ENCODE assay signal across 13 cellular contexts in the genomic region with DNA sequence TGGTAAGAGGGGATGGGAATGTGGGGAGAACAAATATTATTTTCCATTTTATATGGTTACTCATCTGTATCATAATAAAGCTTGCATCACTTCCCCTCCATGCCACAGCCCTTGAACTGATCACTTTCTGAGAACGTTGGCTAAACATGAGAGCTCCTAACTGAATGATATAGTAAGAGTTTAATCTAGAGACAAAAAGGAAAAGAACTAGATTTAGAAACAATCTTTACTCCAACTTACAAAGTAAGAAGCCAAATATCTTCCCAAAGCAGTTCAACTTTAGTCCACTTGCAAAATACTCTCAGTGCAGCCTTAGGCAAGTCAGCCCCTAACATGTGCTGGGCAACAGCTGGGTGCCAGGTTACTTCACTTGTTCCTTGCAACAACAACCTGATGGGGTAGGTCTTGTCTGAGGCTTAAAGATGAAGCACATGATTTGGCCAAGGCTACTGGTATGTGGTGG. TPM values are rescaled to one million over a fixed set of nuclear protein-coding genes. Genes with fewer than 3 reads are reported as not detected.
DNase-seq lines count a peak whose midpoint lies in the region; ATAC-seq, FAIRE-seq and TF ChIP-seq lines count a peak whose summit lies in the region.
"Had no signal": no experiment of that assay in that cellular context is flagged by ENCODE, and none has a peak within 500 bp of the region (broad histone marks: within the 10 kb centered on the region; RNA-seq: fewer than 3 reads in every experiment).

No MANE protein-coding gene starts in this region.

- no peak for DNase-seq in activated T-cell treated with anti-CD3 and anti-CD28 coated beads, Interleukin-2, amount 50 U/mL, for 24 hours
- no peak for DNase-seq in activated T-cell treated with anti-CD3 and anti-CD28 coated beads, Interleukin-2, amount 50 U/mL, for 1 hour
- DNase-seq in astrocyte (ENCODE audit: low read depth) (no peak), left ventricle myocardium superior (no peak), tibial artery (peak; percentile 74 to 83), endothelial cell (ENCODE audit: low spot score) (no peak), NCI-H2107 (lab: John Stamatoyannopoulos, UW) (no peak), nucleus accumbens (lab: John Stamatoyannopoulos, UW) (no peak)
- DNase-seq: ACHN; H7; stimulated activated CD4-positive, alpha-beta T cell treated with anti-CD3 and anti-CD28 coated beads, Interleukin-2, amount 100 ng/mL, for 24 hours; T-helper 1 cell had no signal

- H3K36me3 ChIP-seq in astrocyte (ENCODE audit: insufficient read depth, low read length) (no peaks in the 10 kb centered on the region), tibial artery (no peaks in the 10 kb centered on the region)

- no peaks in the 10 kb centered on the region for H3K27me3 ChIP-seq in astrocyte (ENCODE audit: insufficient read depth, low read length)
- H3K27me3 ChIP-seq in tibial artery: no peaks in the 10 kb centered on the region

- H2AFZ ChIP-seq in astrocyte (ENCODE audit: low read depth, low read length): no peak overlapping the region

- ATAC-seq in left ventricle myocardium superior: peak; percentile 9

- no peak for FAIRE-seq in astrocyte (lab: Jason Lieb, UNC)

- H3K4me3 Mint-ChIP-seq in activated T-cell treated with anti-CD3 and anti-CD28 coated beads, Interleukin-2, amount 50 U/mL, for 24 hours: no peak overlapping the region
- H3K4me3 Mint-ChIP-seq in astrocyte (ENCODE audit: unreplicated experiment) (no peak overlapping the region), endothelial cell (ENCODE audit: unreplicated experiment) (no peak overlapping the region)
- H3K4me3 Mint-ChIP-seq: nephron had no signal

- H3K36me3 Mint-ChIP-seq in activated T-cell treated with anti-CD3 and anti-CD28 coated beads, Interleukin-2, amount 50 U/mL, for 24 hours (ENCODE audit: low read depth): peaks cover 29% of the 10 kb centered on the region
- H3K36me3 Mint-ChIP-seq in astrocyte (ENCODE audit: low read depth, unreplicated experiment): peaks cover 8% of the 10 kb centered on the region
- H3K36me3 Mint-ChIP-seq in endothelial cell (ENCODE audit: low read depth, unreplicated experiment): peaks cover 8% of the 10 kb centered on the region

- H3K4me2 ChIP-seq in astrocyte (ENCODE audit: low read length): peak overlapping the region; percentile 23

- no peak overlapping the region for H3K9ac ChIP-seq in astrocyte (ENCODE audit: low read length)

- peaks cover 10% of the 10 kb centered on the region for H3K4me1 ChIP-seq in astrocyte (ENCODE audit: insufficient read depth, low read length)
- H3K4me1 ChIP-seq in tibial artery: peaks cover 0 to 100% (median 69%) of the 10 kb centered on the region in 4 donors

- H3K9me3 ChIP-seq in astrocyte (ENCODE audit: insufficient read depth, low read depth, low read length): no peaks in the 10 kb centered on the region
- H3K9me3 ChIP-seq in tibial artery: no peaks in the 10 kb centered on the region

- H3K4me3 ChIP-seq in astrocyte (ENCODE audit: insufficient read depth, low read depth, low read length) (no peak overlapping the region), tibial artery (no peak overlapping the region)

- H3K9me3 Mint-ChIP-seq in activated T-cell treated with anti-CD3 and anti-CD28 coated beads, Interleukin-2, amount 50 U/mL, for 24 hours: peaks cover 7% of the 10 kb centered on the region
- H3K9me3 Mint-ChIP-seq in astrocyte (ENCODE audit: unreplicated experiment) (peaks cover 2% of the 10 kb centered on the region), endothelial cell (ENCODE audit: unreplicated experiment) (no peaks in the 10 kb centered on the region)

- intact Hi-C loops in left ventricle myocardium superior (cut with micrococcal nuclease) (no loop called here), tibial artery (cut with DNase I; ENCODE audit: low total_unique reads) (no loop called here)

- H3K79me2 ChIP-seq in astrocyte (ENCODE audit: insufficient read depth, low read length): peaks cover 97% of the 10 kb centered on the region

- peaks cover 55% of the 10 kb centered on the region for H3K4me1 Mint-ChIP-seq in activated T-cell treated with anti-CD3 and anti-CD28 coated beads, Interleukin-2, amount 50 U/mL, for 24 hours (ENCODE audit: low read depth)
- H3K4me1 Mint-ChIP-seq in astrocyte (ENCODE audit: low read depth, unreplicated experiment) (peaks cover 41% of the 10 kb centered on the region), endothelial cell (ENCODE audit: unreplicated experiment) (peaks cover 9% of the 10 kb centered on the region)

- H3K27ac Mint-ChIP-seq in activated T-cell treated with anti-CD3 and anti-CD28 coated beads, Interleukin-2, amount 50 U/mL, for 24 hours: peak overlapping the region; percentile 41
- H3K27ac Mint-ChIP-seq in astrocyte (ENCODE audit: unreplicated experiment) (peak overlapping the region; percentile 78), endothelial cell (ENCODE audit: unreplicated experiment) (no peak overlapping the region)
- H3K27ac Mint-ChIP-seq: nephron had no signal

- peaks cover 89% of the 10 kb centered on the region for H4K20me1 ChIP-seq in astrocyte (ENCODE audit: insufficient read depth, low read length)

- no peak for TF ChIP-seq CTCF in astrocyte (IDR thresholded peaks at IDR 0.05; ENCODE audit: insufficient read depth, low read depth, low read length)
- peak in 1 of 2 experiments; percentile 16 for TF ChIP-seq CTCF in tibial artery (IDR thresholded peaks at IDR 0.05)
- no peak for TF ChIP-seq CTCF in endothelial cell (IDR thresholded peaks at IDR 0.05; ENCODE audit: unreplicated experiment)

- H3K27ac ChIP-seq in astrocyte (ENCODE audit: low read depth, low read length) (peak overlapping the region; percentile 38), tibial artery (peak overlapping the region; percentile 79 to 83)

- H3K27me3 Mint-ChIP-seq in activated T-cell treated with anti-CD3 and anti-CD28 coated beads, Interleukin-2, amount 50 U/mL, for 24 hours: no peaks in the 10 kb centered on the region
- H3K27me3 Mint-ChIP-seq in astrocyte (ENCODE audit: low read depth, unreplicated experiment): no peaks in the 10 kb centered on the region
- H3K27me3 Mint-ChIP-seq in endothelial cell (ENCODE audit: unreplicated experiment): no peaks in the 10 kb centered on the region

RNA-seq across cellular contexts. Expression of a gene that starts 20.3 kb away (rescaled TPM):
- 36.9 and 44.7 TPM in 2 replicates for total RNA-seq in astrocyte
- total RNA-seq in left ventricle myocardium superior: 11.5 TPM
- total RNA-seq in endothelial cell (ENCODE audit: unreplicated experiment): 32.5 TPM

Comparison
In these comparisons a context has a peak if more than half of its experiments do, and no peak if none do; other contexts are left out.
1. DNase-seq: peak in tibial artery (2 of 2); none in activated T-cell treated with anti-CD3 and anti-CD28 coated beads, Interleukin-2, amount 50 U/mL, for 24 hours (single experiment), activated T-cell treated with anti-CD3 and anti-CD28 coated beads, Interleukin-2, amount 50 U/mL, for 1 hour (single experiment), astrocyte (single experiment), left ventricle myocardium superior (single experiment), endothelial cell (single experiment), NCI-H2107 (single experiment) and nucleus accumbens (0 of 56).